In the genomic region with DNA sequence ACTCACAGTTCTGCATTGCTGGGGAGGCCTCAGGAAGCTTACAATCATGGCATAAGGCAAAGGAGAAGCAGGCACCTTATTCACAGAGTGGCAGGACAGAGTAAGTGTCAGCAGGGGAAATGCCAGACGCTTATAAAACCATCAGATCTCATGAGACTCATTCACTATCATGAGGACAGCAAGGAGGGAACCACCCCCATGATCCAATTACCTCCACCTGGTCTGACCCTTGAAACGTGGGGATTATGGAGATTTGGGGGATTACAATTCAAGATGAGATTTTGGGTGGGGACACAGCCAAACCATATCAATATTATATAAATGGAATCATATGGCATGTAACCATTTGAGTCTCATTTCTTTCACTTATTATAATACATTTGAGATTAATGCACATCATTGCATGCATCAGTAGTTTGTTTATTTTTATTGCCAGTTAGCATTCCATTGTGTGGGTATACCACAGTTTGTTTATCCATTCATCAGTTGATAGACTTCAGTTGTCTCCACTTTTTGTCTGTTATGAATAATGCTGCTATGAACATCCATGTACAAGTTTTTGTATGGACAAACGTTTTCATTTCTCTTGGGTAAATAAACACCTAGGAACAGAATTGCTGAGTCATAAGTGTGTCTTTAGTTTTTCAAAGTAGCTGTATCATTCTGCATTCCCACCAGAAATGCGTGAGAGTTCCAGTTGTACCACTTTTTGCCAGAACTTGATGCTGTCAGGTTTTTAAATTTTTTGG, we compare ENCODE assay signal across 13 cellular contexts. TPM values are rescaled to one million over a fixed set of nuclear protein-coding genes. Genes with fewer than 3 reads are reported as not detected.
A peak's percentile ranks its signal among the peaks of the same experiment; 100 is the strongest.
DNase-seq lines count a peak whose midpoint lies in the region; ATAC-seq, FAIRE-seq and TF ChIP-seq lines count a peak whose summit lies in the region.
"Had no signal": no experiment of that assay in that cellular context is flagged by ENCODE, and none has a peak within 500 bp of the region (broad histone marks: within the 10 kb centered on the region; RNA-seq: fewer than 3 reads in every experiment).

No MANE protein-coding gene starts in this region.

- FAIRE-seq in bronchial epithelial cell (lab: Jason Lieb, UNC) (no peak), urothelium cell line (lab: Jason Lieb, UNC) (no peak)

- no peaks in the 10 kb centered on the region for H3K36me3 ChIP-seq in bronchial epithelial cell (ENCODE audit: control insufficient read depth, insufficient read depth, low read length)
- H3K36me3 ChIP-seq: lower lobe of right lung had no signal

- TF ChIP-seq CTCF in bronchial epithelial cell (IDR thresholded peaks at IDR 0.05; ENCODE audit: insufficient read depth, low read length, severe bottlenecking) = no peak

- ATAC-seq in HG02884 (IDR thresholded peaks at IDR 0.05; ENCODE audit: unreplicated experiment) (no peak), HG03521 (IDR thresholded peaks at IDR 0.05; ENCODE audit: unreplicated experiment) (no peak)
- ATAC-seq: natural killer cell had no signal

- H3K4me3 ChIP-seq in bronchial epithelial cell (ENCODE audit: low read depth, low read length) = no peak overlapping the region
- H3K4me3 ChIP-seq: lower lobe of right lung had no signal

- no peaks in the 10 kb centered on the region for H3K27me3 ChIP-seq in bronchial epithelial cell (ENCODE audit: control insufficient read depth, insufficient read depth, low read length)

- DNase-seq in EL (peak; percentile 39), NCI-H524 treated with DMSO at 0.1 percent for 48 hours (lab: John Stamatoyannopoulos, UW) (peak; percentile 78), bronchial epithelial cell (ENCODE audit: low read depth) (peak; percentile 91), iris pigment epithelial cell (ENCODE audit: low read depth) (peak; percentile 74), urothelium cell line (ENCODE audit: low spot score) (no peak)
- no peak for DNase-seq in activated CD4-positive, alpha-beta T cell treated with anti-CD3 and anti-CD28 coated beads for 1 hour
- DNase-seq: activated naive CD4-positive, alpha-beta T cell treated with anti-CD3 and anti-CD28 coated beads, Interleukin-2, amount 10 ng/mL, durations not matched to agents 7 days and 5 days; lower lobe of right lung; natural killer cell; NCI-H1092 treated with DMSO at 0.1 percent for 48 hours; NCI-H2171 treated with DMSO at 0.1 percent for 48 hours had no signal

RNA-seq across cellular contexts. Expression of a gene that starts 5.8 kb away (rescaled TPM):
- total RNA-seq in bronchial epithelial cell = 12.9 and 13.4 TPM in 2 replicates

RNA-seq across cellular contexts. Expression of a gene that starts 34.6 kb away (rescaled TPM):
- 6.3 and 10.9 TPM in 2 replicates for total RNA-seq in bronchial epithelial cell

Comparison
In these comparisons a context has a peak if more than half of its experiments do, and no peak if none do; other contexts are left out.
1. DNase-seq: peak in EL (single experiment), NCI-H524 treated with DMSO at 0.1 percent for 48 hours (single experiment), bronchial epithelial cell (single experiment) and iris pigment epithelial cell (single experiment); none in activated CD4-positive, alpha-beta T cell treated with anti-CD3 and anti-CD28 coated beads for 1 hour (single experiment) and urothelium cell line (single experiment).